Comparison of ENCODE assay signal across 17 cellular contexts in genomic region chr7:36734731-36735130, GRCh38. TPM values are rescaled to one million over a fixed set of nuclear protein-coding genes. Genes with fewer than 3 reads are reported as not detected.
DNase-seq lines count a peak whose midpoint lies in the region; ATAC-seq and TF ChIP-seq lines count a peak whose summit lies in the region.
"Had no signal": no experiment of that assay in that cellular context is flagged by ENCODE, and none has a peak within 500 bp of the region (broad histone marks: within the 10 kb centered on the region; RNA-seq: fewer than 3 reads in every experiment).

No MANE protein-coding gene starts in this region.

- TF ChIP-seq CTCF in activated CD8-positive, alpha-beta T cell treated with anti-CD3 and anti-CD28 coated beads for 36 hours (IDR thresholded peaks at IDR 0.05): no peak
- TF ChIP-seq CTCF in osteoblast (IDR thresholded peaks at IDR 0.05; ENCODE audit: extremely low read depth, low read depth, low read length): no peak

- H3K9me3 Mint-ChIP-seq in activated CD8-positive, alpha-beta T cell treated with anti-CD3 and anti-CD28 coated beads for 36 hours: peaks cover 14% of the 10 kb centered on the region
- H3K9me3 Mint-ChIP-seq in activated CD8-positive, alpha-beta T cell treated with anti-CD3 and anti-CD28 coated beads, Interleukin-2, amount 10 ng/mL, durations not matched to agents 7 days and 5 days (ENCODE audit: insufficient read depth): peaks cover 35% of the 10 kb centered on the region
- H3K9me3 Mint-ChIP-seq in activated naive CD8-positive, alpha-beta T cell (ENCODE audit: low read depth): peaks cover 4% of the 10 kb centered on the region
- peaks cover 24% of the 10 kb centered on the region for H3K9me3 Mint-ChIP-seq in activated naive CD8-positive, alpha-beta T cell treated with anti-CD3 and anti-CD28 coated beads for 36 hours
- H3K9me3 Mint-ChIP-seq: CD4-positive, alpha-beta T cell had no signal

- H3K4me3 ChIP-seq in osteoblast (ENCODE audit: insufficient read depth, low read length): no peak overlapping the region
- H3K4me3 ChIP-seq: BLaER1 had no signal

- no peak overlapping the region for H3K27ac ChIP-seq in osteoblast (ENCODE audit: low read depth, low read length)
- H3K27ac ChIP-seq: BLaER1 had no signal

- H4K20me1 ChIP-seq in osteoblast (ENCODE audit: insufficient read depth, low read length): no peaks in the 10 kb centered on the region
- H4K20me1 ChIP-seq: BLaER1 had no signal

- peaks cover 48% of the 10 kb centered on the region for H3K4me1 Mint-ChIP-seq in activated CD8-positive, alpha-beta T cell treated with anti-CD3 and anti-CD28 coated beads for 36 hours (ENCODE audit: low read depth)
- H3K4me1 Mint-ChIP-seq in activated CD8-positive, alpha-beta T cell treated with anti-CD3 and anti-CD28 coated beads, Interleukin-2, amount 10 ng/mL, durations not matched to agents 7 days and 5 days (ENCODE audit: low read depth): peaks cover 40% of the 10 kb centered on the region
- peaks cover 40% of the 10 kb centered on the region for H3K4me1 Mint-ChIP-seq in activated naive CD8-positive, alpha-beta T cell (ENCODE audit: low read depth)
- H3K4me1 Mint-ChIP-seq in activated naive CD8-positive, alpha-beta T cell treated with anti-CD3 and anti-CD28 coated beads for 36 hours: peaks cover 37% of the 10 kb centered on the region

- no peaks in the 10 kb centered on the region for H3K27me3 Mint-ChIP-seq in activated CD8-positive, alpha-beta T cell treated with anti-CD3 and anti-CD28 coated beads for 36 hours
- no peaks in the 10 kb centered on the region for H3K27me3 Mint-ChIP-seq in activated CD8-positive, alpha-beta T cell treated with anti-CD3 and anti-CD28 coated beads, Interleukin-2, amount 10 ng/mL, durations not matched to agents 7 days and 5 days (ENCODE audit: low read depth)
- no peaks in the 10 kb centered on the region for H3K27me3 Mint-ChIP-seq in activated naive CD8-positive, alpha-beta T cell
- no peaks in the 10 kb centered on the region for H3K27me3 Mint-ChIP-seq in activated naive CD8-positive, alpha-beta T cell treated with anti-CD3 and anti-CD28 coated beads for 36 hours
- H3K27me3 Mint-ChIP-seq: CD4-positive, alpha-beta T cell had no signal

- H3K4me2 ChIP-seq in osteoblast (ENCODE audit: insufficient read depth, low read length): no peak overlapping the region
- H3K4me2 ChIP-seq: BLaER1 had no signal

- intact Hi-C loops in activated CD8-positive, alpha-beta T cell treated with anti-CD3 and anti-CD28 coated beads for 36 hours (cut with micrococcal nuclease): no loop called here

- CTCF ChIA-PET in activated CD8-positive, alpha-beta T cell treated with anti-CD3 and anti-CD28 coated beads for 36 hours (lab: Charles Lee): interaction anchor here (1.0 to 1.8 kb wide), 8 partner anchors 8 to 447 kb away, joined by 3 to 6 read pairs (median 4); no protein-coding TSS in a partner anchor
- CTCF ChIA-PET in activated CD8-positive, alpha-beta T cell treated with anti-CD3 and anti-CD28 coated beads, Interleukin-2, amount 10 ng/mL, durations not matched to agents 7 days and 5 days (lab: Charles Lee): interaction anchor here (0.8 to 1.8 kb wide), 6 partner anchors 8 to 1635 kb away, joined by 3 to 6 read pairs (median 3); no protein-coding TSS in a partner anchor

- H3K4me1 ChIP-seq in osteoblast (ENCODE audit: insufficient read depth, low read length): no peaks in the 10 kb centered on the region

- H3K36me3 Mint-ChIP-seq in activated CD8-positive, alpha-beta T cell treated with anti-CD3 and anti-CD28 coated beads for 36 hours (ENCODE audit: low read depth): peaks cover 10% of the 10 kb centered on the region
- peaks cover 28% of the 10 kb centered on the region for H3K36me3 Mint-ChIP-seq in activated CD8-positive, alpha-beta T cell treated with anti-CD3 and anti-CD28 coated beads, Interleukin-2, amount 10 ng/mL, durations not matched to agents 7 days and 5 days (ENCODE audit: low read depth)
- peaks cover 15% of the 10 kb centered on the region for H3K36me3 Mint-ChIP-seq in activated naive CD8-positive, alpha-beta T cell
- H3K36me3 Mint-ChIP-seq in activated naive CD8-positive, alpha-beta T cell treated with anti-CD3 and anti-CD28 coated beads for 36 hours: peaks cover 21% of the 10 kb centered on the region

- no peaks in the 10 kb centered on the region for H3K9me3 ChIP-seq in osteoblast (ENCODE audit: low read depth, low read length)
- H3K9me3 ChIP-seq: BLaER1 had no signal

- POLR2A ChIA-PET in activated CD8-positive, alpha-beta T cell treated with anti-CD3 and anti-CD28 coated beads for 36 hours (lab: Charles Lee): interaction anchor here (1.0 to 3.4 kb wide), 3 partner anchors 8 to 13 kb away, joined by 3 to 12 read pairs (median 11); no protein-coding TSS in a partner anchor
- POLR2A ChIA-PET in activated CD8-positive, alpha-beta T cell treated with anti-CD3 and anti-CD28 coated beads, Interleukin-2, amount 10 ng/mL, durations not matched to agents 7 days and 5 days (lab: Charles Lee): interaction anchor here (0.5 to 1.7 kb wide), 3 partner anchors 11 to 446 kb away, joined by 3 to 5 read pairs (median 4); partner anchors contain the start of gene AOAH

- DNase-seq in activated CD8-positive, alpha-beta T cell treated with anti-CD3 and anti-CD28 coated beads for 36 hours: no peak
- DNase-seq in activated CD8-positive, alpha-beta T cell treated with anti-CD3 and anti-CD28 coated beads, Interleukin-2, amount 10 ng/mL, durations not matched to agents 7 days and 5 days: no peak
- DNase-seq in activated naive CD8-positive, alpha-beta T cell treated with anti-CD3 and anti-CD28 coated beads for 36 hours: no peak
- peak; percentile 29 for DNase-seq in osteoblast (ENCODE audit: insufficient read length, low spot score, missing footprints)
- no peak for DNase-seq in NCI-H774 (lab: John Stamatoyannopoulos, UW)
- DNase-seq: CD4-positive, alpha-beta T cell; IMR-90; KG1; MM.1S; NCI-H2029; NCI-H446 treated with DMSO at 0.1 percent for 48 hours; NCI-H526; SIG-M5 had no signal

- no peak overlapping the region for H2AFZ ChIP-seq in osteoblast (ENCODE audit: low read length)

- no peak overlapping the region for H3K4me3 Mint-ChIP-seq in activated CD8-positive, alpha-beta T cell treated with anti-CD3 and anti-CD28 coated beads for 36 hours
- no peak overlapping the region for H3K4me3 Mint-ChIP-seq in activated CD8-positive, alpha-beta T cell treated with anti-CD3 and anti-CD28 coated beads, Interleukin-2, amount 10 ng/mL, durations not matched to agents 7 days and 5 days
- no peak overlapping the region for H3K4me3 Mint-ChIP-seq in activated naive CD8-positive, alpha-beta T cell
- no peak overlapping the region for H3K4me3 Mint-ChIP-seq in activated naive CD8-positive, alpha-beta T cell treated with anti-CD3 and anti-CD28 coated beads for 36 hours
- H3K4me3 Mint-ChIP-seq: CD4-positive, alpha-beta T cell had no signal

- no peaks in the 10 kb centered on the region for H3K79me2 ChIP-seq in osteoblast (ENCODE audit: insufficient read depth, low read length)

- H3K27me3 ChIP-seq in osteoblast (ENCODE audit: insufficient read depth, low read length): no peaks in the 10 kb centered on the region
- H3K27me3 ChIP-seq: BLaER1 had no signal

- H3K27ac Mint-ChIP-seq in activated CD8-positive, alpha-beta T cell treated with anti-CD3 and anti-CD28 coated beads for 36 hours: peak overlapping the region; percentile 53
- H3K27ac Mint-ChIP-seq in activated CD8-positive, alpha-beta T cell treated with anti-CD3 and anti-CD28 coated beads, Interleukin-2, amount 10 ng/mL, durations not matched to agents 7 days and 5 days: no peak overlapping the region
- H3K27ac Mint-ChIP-seq in activated naive CD8-positive, alpha-beta T cell: peak overlapping the region; percentile 47
- no peak overlapping the region for H3K27ac Mint-ChIP-seq in activated naive CD8-positive, alpha-beta T cell treated with anti-CD3 and anti-CD28 coated beads for 36 hours
- H3K27ac Mint-ChIP-seq: CD4-positive, alpha-beta T cell had no signal

- no peaks in the 10 kb centered on the region for H3K36me3 ChIP-seq in osteoblast (ENCODE audit: insufficient read depth, low read length)
- H3K36me3 ChIP-seq: BLaER1 had no signal

- peak; percentile 85 for ATAC-seq in activated CD8-positive, alpha-beta T cell treated with anti-CD3 and anti-CD28 coated beads for 36 hours
- no peak for ATAC-seq in activated CD8-positive, alpha-beta T cell treated with anti-CD3 and anti-CD28 coated beads, Interleukin-2, amount 10 ng/mL, durations not matched to agents 7 days and 5 days
- ATAC-seq in HG03354 (IDR thresholded peaks at IDR 0.05; ENCODE audit: poor library complexity, severe bottlenecking, unreplicated experiment): no peak
- ATAC-seq: HCT116 had no signal

RNA-seq across cellular contexts. Expression of gene AOAH, which starts 10.4 kb away (rescaled TPM):
- total RNA-seq in activated CD8-positive, alpha-beta T cell treated with anti-CD3 and anti-CD28 coated beads for 36 hours: 10 to 100 TPM; 10.4 to 17.1 TPM
- 10 to 100 TPM; 17.7 to 18.0 TPM for total RNA-seq in activated CD8-positive, alpha-beta T cell treated with anti-CD3 and anti-CD28 coated beads, Interleukin-2, amount 10 ng/mL, durations not matched to agents 7 days and 5 days
- total RNA-seq in activated naive CD8-positive, alpha-beta T cell treated with anti-CD3 and anti-CD28 coated beads for 36 hours: 1 to 10 TPM; 5.3 to 7.1 TPM
- total RNA-seq in osteoblast: under 0.01 TPM in 1 of 2 replicates, not detected in the other
- total RNA-seq: IMR-90 had no signal

Comparison
In these comparisons a context has a peak if more than half of its experiments do, and no peak if none do; other contexts are left out.
1. H3K27ac Mint-ChIP-seq: peak in activated CD8-positive, alpha-beta T cell treated with anti-CD3 and anti-CD28 coated beads for 36 hours (single experiment) and activated naive CD8-positive, alpha-beta T cell (single experiment); none in activated CD8-positive, alpha-beta T cell treated with anti-CD3 and anti-CD28 coated beads, Interleukin-2, amount 10 ng/mL, durations not matched to agents 7 days and 5 days (single experiment) and activated naive CD8-positive, alpha-beta T cell treated with anti-CD3 and anti-CD28 coated beads for 36 hours (single experiment).